In the genomic region with DNA sequence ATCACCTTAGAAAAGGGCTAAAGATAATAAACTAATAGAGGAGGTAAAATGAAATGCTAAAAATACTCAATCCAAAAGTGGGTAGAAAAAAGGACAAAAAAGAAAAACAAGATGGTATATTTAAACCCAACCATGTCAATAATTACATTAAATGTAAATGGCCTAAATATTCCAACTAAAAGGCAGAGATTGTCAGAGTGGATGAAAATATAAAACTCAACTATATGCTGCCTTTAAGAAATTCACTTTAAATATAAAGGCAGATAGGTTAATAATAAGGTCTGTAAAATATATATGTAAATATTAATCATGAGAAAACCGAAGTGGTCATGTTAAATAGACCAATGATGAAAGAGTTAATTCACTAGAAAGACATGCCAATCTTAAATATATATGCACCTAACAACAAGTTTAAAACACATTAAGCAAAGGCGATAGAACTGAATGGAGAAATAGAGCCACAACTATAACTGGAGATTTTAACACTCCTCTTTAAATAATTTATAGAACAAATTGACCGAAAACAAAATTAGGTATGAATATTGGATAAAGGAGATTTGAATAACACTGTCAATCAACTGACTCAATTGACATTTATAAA, we compare ENCODE assay signal across 37 cellular contexts.
"Had no signal": no experiment of that assay in that cellular context is flagged by ENCODE, and none has a peak within 500 bp of the region (broad histone marks: within the 10 kb centered on the region; RNA-seq: fewer than 3 reads in every experiment).

No MANE protein-coding gene starts in this region.

- H3K36me3 ChIP-seq: MG63 had no signal

- H3K27me3 ChIP-seq: MG63 had no signal

- H3K4me3 ChIP-seq: MG63 had no signal

- DNase-seq: MG63, MM.1S, MV-4-11, NCI-H1048, NCI-H1092, NCI-H1092 treated with DMSO at 0.1 percent for 48 hours, NCI-H1105, NCI-H1105 treated with DMSO at 0.1 percent for 48 hours, NCI-H1417, NCI-H1417 treated with DMSO at 0.1 percent for 48 hours, NCI-H1436, NCI-H1436 treated with DMSO at 0.1 percent for 48 hours, NCI-H146, NCI-H1694, NCI-H1694 treated with DMSO at 0.1 percent for 48 hours, NCI-H187, NCI-H187 treated with DMSO at 0.1 percent for 48 hours, NCI-H1930, NCI-H2029, NCI-H2029 treated with DMSO at 0.1 percent for 48 hours, NCI-H2081, NCI-H2081 treated with DMSO at 0.1 percent for 48 hours, NCI-H2107, NCI-H2171, NCI-H2171 treated with DMSO at 0.1 percent for 48 hours, NCI-H2227 treated with DMSO at 0.1 percent for 48 hours, NCI-H226, NCI-H345, NCI-H446, NCI-H446 treated with DMSO at 0.1 percent for 48 hours, NCI-H510A, NCI-H510A treated with DMSO at 0.1 percent for 48 hours, NCI-H524, NCI-H524 treated with DMSO at 0.1 percent for 48 hours, NCI-H526, NCI-H526 treated with DMSO at 0.1 percent for 48 hours, NCI-H69 had no signal
